ENCODE assay signal across 8 cellular contexts in the genomic region with DNA sequence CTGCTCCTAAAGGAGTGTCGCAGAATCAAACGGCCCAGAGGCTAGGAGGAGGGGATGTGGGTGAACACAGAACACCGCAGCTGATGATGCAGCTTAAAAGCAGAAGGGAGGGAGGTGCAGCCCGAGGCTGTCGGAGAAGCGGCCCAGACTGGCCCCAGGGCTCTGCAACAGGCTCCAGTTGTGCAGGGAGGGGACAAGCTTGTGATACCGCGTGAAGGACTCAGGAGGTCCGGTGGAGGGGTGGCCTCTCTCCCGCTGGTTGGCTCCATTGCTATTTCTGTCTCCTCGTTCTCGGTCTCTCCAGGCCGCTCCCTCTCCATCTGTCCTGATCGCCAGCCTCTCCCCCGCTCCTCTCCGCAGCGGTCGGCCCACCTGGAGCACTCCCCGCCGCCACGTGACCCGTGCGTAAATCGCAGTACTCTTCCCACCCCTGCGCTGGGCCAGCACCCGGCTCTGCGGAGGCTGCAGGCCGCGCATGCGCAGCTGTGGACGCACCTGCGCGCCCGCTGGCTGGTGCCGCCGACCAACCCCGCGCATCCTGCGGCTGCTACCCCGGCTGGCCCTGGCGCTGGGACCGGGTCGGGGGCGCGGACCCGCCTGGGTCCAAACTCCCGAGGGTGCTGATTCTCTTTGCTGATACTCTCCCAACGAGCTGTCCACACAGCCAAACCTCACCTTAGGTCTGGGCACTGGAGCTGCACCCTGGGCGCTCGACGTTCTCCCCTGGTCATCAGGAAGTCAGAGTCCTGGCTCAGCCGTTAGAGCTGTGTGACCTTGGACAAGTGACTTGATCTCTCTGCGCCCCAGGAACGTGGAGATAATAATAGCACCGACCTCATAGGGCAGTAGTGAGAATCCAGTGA. TPM values are rescaled to one million over a fixed set of nuclear protein-coding genes. Genes with fewer than 3 reads are reported as not detected.
DNase-seq lines count a peak whose midpoint lies in the region; ATAC-seq and TF ChIP-seq lines count a peak whose summit lies in the region.

No MANE protein-coding gene starts in this region.

- no peaks in the 10 kb centered on the region for H3K9me3 Mint-ChIP-seq in activated CD8-positive, alpha-beta T cell treated with anti-CD3 and anti-CD28 coated beads for 36 hours

- CTCF ChIA-PET in AG04449 (lab: Yijun Ruan, JAX): interaction anchor here (0.6 to 22.1 kb wide), 7 partner anchors 8 to 313 kb away, joined by 3 to 175 read pairs (median 4); a partner anchor contains a TSS
- CTCF ChIA-PET in HEK293T (lab: Yijun Ruan, JAX): interaction anchor here (0.8 to 1.6 kb wide), 3 partner anchors 18 to 127 kb away, joined by 3 to 5 read pairs (median 4); a partner anchor contains a TSS
- CTCF ChIA-PET in activated CD8-positive, alpha-beta T cell treated with anti-CD3 and anti-CD28 coated beads for 36 hours (lab: Charles Lee): interaction anchor here (1.0 to 2.5 kb wide), 8 partner anchors 19 to 313 kb away, joined by 3 to 11 read pairs (median 4); a partner anchor contains a TSS

- intact Hi-C loops in activated CD8-positive, alpha-beta T cell treated with anti-CD3 and anti-CD28 coated beads for 36 hours (cut with micrococcal nuclease): no loop called here

- H3K4me1 ChIP-seq in duodenal mucosa (ENCODE audit: control insufficient read depth in 1 of 2, insufficient read depth in 2 of 2, low read length in 2 of 2): peaks cover 10 to 19% of the 10 kb centered on the region in 2 donors

- no peaks in the 10 kb centered on the region for H3K36me3 ChIP-seq in duodenal mucosa (ENCODE audit: control insufficient read depth in 1 of 2, insufficient read depth in 2 of 2, low read length in 2 of 2)

- peak; percentile 60 for ATAC-seq in activated CD8-positive, alpha-beta T cell treated with anti-CD3 and anti-CD28 coated beads for 36 hours

- DNase-seq in AG04449 (ENCODE audit: low read depth, low spot score) (no peak), HEK293T (ENCODE audit: extremely low spot score) (peak; percentile 89), NCI-H526 treated with DMSO at 0.1 percent for 48 hours (lab: John Stamatoyannopoulos, UW) (peak; percentile 83), lung microvascular endothelial cell (ENCODE audit: low read depth in 2 of 2) (peak; percentile 38 to 64), ureter (ENCODE audit: low spot score) (no peak)
- peak; percentile 76 for DNase-seq in activated CD8-positive, alpha-beta T cell treated with anti-CD3 and anti-CD28 coated beads for 36 hours
- DNase-seq in stimulated activated CD4-positive, alpha-beta T cell treated with anti-CD3 and anti-CD28 coated beads, Interleukin-4, amount 100 ng/mL, for 48 hours (ENCODE audit: low read depth in 2 of 2): peak; percentile 58 to 66

- H3K4me3 ChIP-seq in AG04449 (ENCODE audit: low read depth, low read length) (peak overlapping the region; percentile 37), duodenal mucosa (ENCODE audit: low read depth in 1 of 2, low read length in 2 of 2) (peak overlapping the region; percentile 38 to 64)

- H3K27ac Mint-ChIP-seq in activated CD8-positive, alpha-beta T cell treated with anti-CD3 and anti-CD28 coated beads for 36 hours: peak overlapping the region; percentile 38

- H3K27me3 Mint-ChIP-seq in activated CD8-positive, alpha-beta T cell treated with anti-CD3 and anti-CD28 coated beads for 36 hours: peaks cover 15% of the 10 kb centered on the region

- peaks cover 17 to 19% of the 10 kb centered on the region in 2 donors for H3K27me3 ChIP-seq in duodenal mucosa (ENCODE audit: control insufficient read depth in 1 of 2, insufficient read depth in 2 of 2, low read length in 2 of 2)

- no peak overlapping the region for H3K27ac ChIP-seq in duodenal mucosa (ENCODE audit: low read depth, low read length)

- H3K36me3 Mint-ChIP-seq in activated CD8-positive, alpha-beta T cell treated with anti-CD3 and anti-CD28 coated beads for 36 hours (ENCODE audit: low read depth): no peaks in the 10 kb centered on the region

- no peak for TF ChIP-seq CTCF in AG04449 (IDR thresholded peaks at IDR 0.05; ENCODE audit: insufficient read depth, low read length, missing control alignments)
- TF ChIP-seq CTCF in activated CD8-positive, alpha-beta T cell treated with anti-CD3 and anti-CD28 coated beads for 36 hours (IDR thresholded peaks at IDR 0.05): no peak

- H3K9me3 ChIP-seq in duodenal mucosa (ENCODE audit: control insufficient read depth in 1 of 2, low read length in 2 of 2): no peaks in the 10 kb centered on the region

- POLR2A ChIA-PET in AG04449 (lab: Yijun Ruan, JAX) (interaction anchor here (0.7 to 0.8 kb wide), 2 partner anchors 46 to 83 kb away, joined by 3 read pairs; no protein-coding TSS in a partner anchor), HEK293T (lab: Yijun Ruan, JAX) (interaction anchor here (0.7 to 1.3 kb wide), 7 partner anchors 14 to 127 kb away, joined by 3 to 8 read pairs (median 3); a partner anchor contains a TSS)
- POLR2A ChIA-PET in activated CD8-positive, alpha-beta T cell treated with anti-CD3 and anti-CD28 coated beads for 36 hours (lab: Charles Lee): interaction anchor here (0.6 to 1.4 kb wide), 9 partner anchors 8 to 293 kb away, joined by 3 to 5 read pairs (median 3); no protein-coding TSS in a partner anchor

- H3K9ac ChIP-seq in duodenal mucosa (ENCODE audit: low read depth in 1 of 2, low read length in 2 of 2): peak overlapping the region in 1 of 2 donors; percentile 43

- peak overlapping the region; percentile 77 for H3K4me3 Mint-ChIP-seq in activated CD8-positive, alpha-beta T cell treated with anti-CD3 and anti-CD28 coated beads for 36 hours

- peaks cover 24% of the 10 kb centered on the region for H3K4me1 Mint-ChIP-seq in activated CD8-positive, alpha-beta T cell treated with anti-CD3 and anti-CD28 coated beads for 36 hours (ENCODE audit: low read depth)

TF ChIP-seq in HEK293T, 16 proteins besides CTCF, POLR2A, EP300 and RAD21:
- TF ChIP-seq TARDBP (IDR thresholded peaks at IDR 0.05): no peak
- TF ChIP-seq L3MBTL2 (conservative IDR thresholded peaks at IDR 0.05): peak; percentile 79

RNA-seq across cellular contexts. Expression of a gene that starts 3.7 kb away (rescaled TPM):
- 10 to 100 TPM; 19.2 to 23.5 TPM for total RNA-seq in activated CD8-positive, alpha-beta T cell treated with anti-CD3 and anti-CD28 coated beads for 36 hours
- total RNA-seq in lung microvascular endothelial cell: 8.5 and 10.3 TPM in 2 replicates
- total RNA-seq in ureter: 29.8 TPM

Comparison
In these comparisons a context has a peak if more than half of its experiments do, and no peak if none do; other contexts are left out.
1. DNase-seq: peak in HEK293T (single experiment), NCI-H526 treated with DMSO at 0.1 percent for 48 hours (single experiment), activated CD8-positive, alpha-beta T cell treated with anti-CD3 and anti-CD28 coated beads for 36 hours (single experiment), lung microvascular endothelial cell (2 of 2) and stimulated activated CD4-positive, alpha-beta T cell treated with anti-CD3 and anti-CD28 coated beads, Interleukin-4, amount 100 ng/mL, for 48 hours (2 of 2); none in AG04449 (single experiment) and ureter (single experiment).